In the genomic region with DNA sequence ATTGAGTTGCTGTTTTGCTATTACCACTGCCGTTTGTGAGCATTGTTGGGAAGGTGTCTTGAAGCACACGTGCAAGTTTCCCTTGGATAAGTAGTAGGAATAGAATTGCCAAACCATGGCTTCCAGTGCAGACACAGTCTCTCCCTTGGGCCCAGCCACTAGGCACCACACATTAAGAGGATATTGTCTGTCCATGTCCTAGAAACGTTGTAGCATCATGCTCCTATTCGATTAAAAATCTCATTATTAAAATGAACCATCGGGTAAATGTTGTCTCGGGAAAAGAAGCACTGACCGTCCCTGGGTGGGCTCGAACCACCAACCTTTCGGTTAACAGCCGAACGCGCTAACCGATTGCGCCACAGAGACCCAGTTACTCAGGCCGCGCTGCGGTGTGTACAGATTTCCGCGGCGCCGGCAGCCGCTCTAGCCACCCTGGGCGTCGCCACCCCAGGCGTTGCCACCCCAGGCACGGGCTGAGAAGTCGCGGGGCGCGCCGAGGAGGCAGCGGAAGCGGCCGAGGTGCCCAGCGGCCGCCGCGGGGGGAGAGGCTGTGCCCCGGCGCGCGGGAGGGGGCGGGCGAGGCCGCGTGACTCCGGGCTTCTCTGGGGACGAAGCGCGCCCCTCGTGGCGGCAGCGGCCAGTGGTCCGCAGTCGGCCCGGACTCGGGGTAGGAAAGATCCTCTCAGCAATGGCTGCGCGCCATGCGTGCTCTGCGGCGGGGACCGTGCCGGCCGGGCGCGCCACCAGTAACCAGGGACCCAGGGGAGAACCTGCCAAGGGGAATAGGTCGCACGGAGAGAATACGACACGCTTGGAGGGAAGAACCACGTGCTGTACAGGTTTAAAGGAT, we compare ENCODE assay signal across 8 cellular contexts. TPM values are rescaled to one million over a fixed set of nuclear protein-coding genes. Genes with fewer than 3 reads are reported as not detected.
DNase-seq lines count a peak whose midpoint lies in the region; TF ChIP-seq lines count a peak whose summit lies in the region.

No MANE protein-coding gene starts in this region.

- no peaks in the 10 kb centered on the region for H3K9me3 ChIP-seq in neural progenitor cell (ENCODE audit: low read depth)

- peaks cover 2% of the 10 kb centered on the region for H3K36me3 Mint-ChIP-seq in neural progenitor cell

- H3K4me2 ChIP-seq in neural progenitor cell = peak overlapping the region; percentile 73

- peaks cover 8% of the 10 kb centered on the region for H3K4me1 Mint-ChIP-seq in neural progenitor cell

- peak; percentile 92 for DNase-seq in EL
- peak; percentile 82 for DNase-seq in H4 (ENCODE audit: low spot score)
- DNase-seq in SHP77 (lab: John Stamatoyannopoulos, UW) = peak; percentile 81 to 84
- DNase-seq in activated gamma-delta T cell (lab: John Stamatoyannopoulos, UW) = peak; percentile 90
- peak; percentile 79 to 92 for DNase-seq in foreskin fibroblast
- DNase-seq in neural progenitor cell (ENCODE audit: low spot score) = peak; percentile 93
- DNase-seq in stromal cell of bone marrow (ENCODE audit: low read depth) = peak; percentile 38

- H3K79me2 ChIP-seq in neural progenitor cell (ENCODE audit: low read depth) = no peaks in the 10 kb centered on the region

- peak overlapping the region; percentile 91 for H3K4me3 Mint-ChIP-seq in neural progenitor cell

- H3K4me3 ChIP-seq in foreskin fibroblast (ENCODE audit: low read depth in 1 of 2, low read length in 2 of 2) (peak overlapping the region; percentile 51 to 70), neural progenitor cell (peak overlapping the region; percentile 75)

- peaks cover 22% of the 10 kb centered on the region for H3K27me3 Mint-ChIP-seq in neural progenitor cell (ENCODE audit: insufficient read depth, low read depth)

- H3K36me3 ChIP-seq in neural progenitor cell = no peaks in the 10 kb centered on the region

- H3F3A ChIP-seq in neural progenitor cell (ENCODE audit: low read depth) = no peaks in the 10 kb centered on the region

- peak overlapping the region; percentile 78 for H2AFZ ChIP-seq in neural progenitor cell (replicated peaks)

- peak; percentile 65 for TF ChIP-seq CTCF in LNCAP (IDR thresholded peaks at IDR 0.05)
- TF ChIP-seq CTCF in foreskin fibroblast (IDR thresholded peaks at IDR 0.05; ENCODE audit: low read depth, low read length) = peak; percentile 57
- peak; percentile 77 for TF ChIP-seq CTCF in neural progenitor cell (IDR thresholded peaks at IDR 0.05)

- peaks cover 16% of the 10 kb centered on the region for H3K27me3 ChIP-seq in neural progenitor cell

- peak overlapping the region; percentile 92 for H3K27ac Mint-ChIP-seq in neural progenitor cell

- no peaks in the 10 kb centered on the region for H3K4me1 ChIP-seq in neural progenitor cell

- no peak overlapping the region for H3K27ac ChIP-seq in neural progenitor cell

- no peak overlapping the region for H3K9ac ChIP-seq in neural progenitor cell

- H4K20me1 ChIP-seq in neural progenitor cell (ENCODE audit: low read depth) = no peaks in the 10 kb centered on the region

- H3K9me3 Mint-ChIP-seq in neural progenitor cell = peaks cover 7% of the 10 kb centered on the region

RNA-seq across cellular contexts. Expression of gene USPL1, which starts 56.2 kb away (rescaled TPM):
- 6.5 and 9.4 TPM in 2 replicates for total RNA-seq in H4 (2014; rRNA removed; shearing (Covaris generic))
- 36.2 and 42.5 TPM in 2 replicates for total RNA-seq in neural progenitor cell (ENCODE audit: low replicate concordance)

Comparison
In these comparisons a context has a peak if more than half of its experiments do, and no peak if none do; other contexts are left out.
1. DNase-seq: peak in every context shown above with its lines; median percentile 93 in neural progenitor cell; 92 in EL; 90 in activated gamma-delta T cell; 86 in foreskin fibroblast; 82 in SHP77; 82 in H4; 38 in stromal cell of bone marrow.